Comparison of ENCODE assay signal across 18 cellular contexts in genomic region chr7:153887756-153888591, GRCh38.
A peak's percentile ranks its signal among the peaks of the same experiment; 100 is the strongest.
DNase-seq lines count a peak whose midpoint lies in the region; ATAC-seq and TF ChIP-seq lines count a peak whose summit lies in the region.
"Had no signal": no experiment of that assay in that cellular context is flagged by ENCODE, and none has a peak within 500 bp of the region (broad histone marks: within the 10 kb centered on the region; RNA-seq: fewer than 3 reads in every experiment).

No MANE protein-coding gene starts in this region.

- H3K9me2 ChIP-seq in Karpas-422 (replicated peaks; ENCODE audit: insufficient read depth, low read length), result no peaks in the 10 kb centered on the region

- H4K20me1 ChIP-seq in Karpas-422 (ENCODE audit: insufficient read depth, low read depth, low read length), result no peaks in the 10 kb centered on the region

- H3K9ac ChIP-seq in Karpas-422 (ENCODE audit: low read length), result no peak overlapping the region

- H2AFZ ChIP-seq in Karpas-422 (ENCODE audit: low read length), result no peak overlapping the region

- H3K9me3 Mint-ChIP-seq in endothelial cell (ENCODE audit: unreplicated experiment) (peaks cover 21% of the 10 kb centered on the region), nephron progenitor cell (peaks cover 86% of the 10 kb centered on the region)

- H3K4me2 ChIP-seq in Karpas-422 (ENCODE audit: low read depth, low read length, poor library complexity, severe bottlenecking), result no peak overlapping the region

- intact Hi-C loops in left ventricle myocardium inferior (cut with micrococcal nuclease) (no loop called here), Right ventricle myocardium superior (cut with DNase I) (no loop called here), uterus (cut with DNase I; ENCODE audit: low total_unique reads) (no loop called here)

- TF ChIP-seq POLR2A in uterus (IDR thresholded peaks at IDR 0.05), result no peak

- no peaks in the 10 kb centered on the region for H3K36me3 ChIP-seq in left ventricle myocardium inferior
- H3K36me3 ChIP-seq in uterus, result no peaks in the 10 kb centered on the region
- no peaks in the 10 kb centered on the region for H3K36me3 ChIP-seq in Karpas-422 (ENCODE audit: insufficient read depth, low read length)
- H3K36me3 ChIP-seq: breast epithelium, tibial artery had no signal

- ATAC-seq in Right ventricle myocardium superior (ENCODE audit: poor library complexity) (no peak), GM19023 (IDR thresholded peaks at IDR 0.05; ENCODE audit: unreplicated experiment) (no peak)

- H3K4me3 Mint-ChIP-seq in endothelial cell (ENCODE audit: unreplicated experiment), result peak overlapping the region; percentile 76
- peak overlapping the region; percentile 28 for H3K4me3 Mint-ChIP-seq in nephron progenitor cell
- H3K4me3 Mint-ChIP-seq: naive B cell; T-helper 1 cell treated with Interleukin-12 subunit alpha and Interleukin-12 subunit beta and Interleukin-4 antibody, amounts not matched to agents 30 μg/mL and 1 μg/mL, for 36 hours had no signal

- no peak for TF ChIP-seq CTCF in left ventricle myocardium inferior (IDR thresholded peaks at IDR 0.05; ENCODE audit: borderline replicate concordance)
- TF ChIP-seq CTCF in endothelial cell (IDR thresholded peaks at IDR 0.05; ENCODE audit: unreplicated experiment), result no peak
- no peak for TF ChIP-seq CTCF in nephron progenitor cell (IDR thresholded peaks at IDR 0.05)
- TF ChIP-seq CTCF in uterus (IDR thresholded peaks at IDR 0.05), result no peak

- H3K4me1 Mint-ChIP-seq in endothelial cell (ENCODE audit: unreplicated experiment), result peaks cover 2% of the 10 kb centered on the region
- H3K4me1 Mint-ChIP-seq in nephron progenitor cell, result no peaks in the 10 kb centered on the region

- H3K27me3 Mint-ChIP-seq in endothelial cell (ENCODE audit: unreplicated experiment), result peaks cover 11% of the 10 kb centered on the region
- peaks cover 45% of the 10 kb centered on the region for H3K27me3 Mint-ChIP-seq in nephron progenitor cell (ENCODE audit: low read depth, poor library complexity)

- H3K27ac Mint-ChIP-seq in endothelial cell (ENCODE audit: unreplicated experiment), result no peak overlapping the region
- H3K27ac Mint-ChIP-seq in nephron progenitor cell, result no peak overlapping the region
- H3K27ac Mint-ChIP-seq: naive B cell; T-helper 1 cell treated with Interleukin-12 subunit alpha and Interleukin-12 subunit beta and Interleukin-4 antibody, amounts not matched to agents 30 μg/mL and 1 μg/mL, for 36 hours had no signal

- no peaks in the 10 kb centered on the region for H3K79me2 ChIP-seq in Karpas-422 (ENCODE audit: low read length)

- H3K4me3 ChIP-seq in left ventricle myocardium inferior (peak overlapping the region; percentile 50), uterus (peak overlapping the region; percentile 30 to 42), Karpas-422 (ENCODE audit: low read length) (no peak overlapping the region)
- H3K4me3 ChIP-seq: tibial artery had no signal

- H3K36me3 Mint-ChIP-seq in endothelial cell (ENCODE audit: low read depth, unreplicated experiment), result peaks cover 11% of the 10 kb centered on the region
- H3K36me3 Mint-ChIP-seq in nephron progenitor cell (ENCODE audit: low read depth), result no peaks in the 10 kb centered on the region

- H3K4me1 ChIP-seq in left ventricle myocardium inferior (peaks cover 19% of the 10 kb centered on the region), uterus (peaks cover 0 to 3% of the 10 kb centered on the region in 2 donors), Karpas-422 (ENCODE audit: low read length) (no peaks in the 10 kb centered on the region)
- H3K4me1 ChIP-seq: breast epithelium had no signal

- H3K27me3 ChIP-seq in left ventricle myocardium inferior (ENCODE audit: low read depth), result peaks cover 74% of the 10 kb centered on the region
- no peaks in the 10 kb centered on the region for H3K27me3 ChIP-seq in uterus
- H3K27me3 ChIP-seq in Karpas-422 (ENCODE audit: low read length), result no peaks in the 10 kb centered on the region

- H3K27ac ChIP-seq in left ventricle myocardium inferior (replicated peaks) (no peak overlapping the region), uterus (peak overlapping the region; percentile 48 to 51), Karpas-422 (ENCODE audit: low read length) (no peak overlapping the region)
- H3K27ac ChIP-seq: breast epithelium, tibial artery had no signal

- DNase-seq in left ventricle myocardium inferior (no peak), Right ventricle myocardium superior (no peak), endothelial cell (ENCODE audit: low spot score) (peak; percentile 5), nephron progenitor cell (peak; percentile 16), uterus (no peak), NCI-H1694 (lab: John Stamatoyannopoulos, UW) (no peak), Karpas-422 (no peak)
- DNase-seq: activated CD8-positive, alpha-beta memory T cell treated with anti-CD3 and anti-CD28 coated beads, Interleukin-2, amount 50 U/mL, for 4 hours; activated naive CD4-positive, alpha-beta T cell treated with anti-CD3 and anti-CD28 coated beads, Interleukin-2, amount 50 U/mL, for 16 hours; GDM1; naive B cell; NCI-H2029; NCI-H774; stimulated activated CD4-positive, alpha-beta T cell treated with anti-CD3 and anti-CD28 coated beads, Interleukin-2, amount 100 ng/mL, for 24 hours; tibial artery had no signal

- H3K9me3 ChIP-seq in left ventricle myocardium inferior (replicated peaks) (no peaks in the 10 kb centered on the region), uterus (no peaks in the 10 kb centered on the region), Karpas-422 (ENCODE audit: low read length) (no peaks in the 10 kb centered on the region)
- H3K9me3 ChIP-seq: breast epithelium, tibial artery had no signal

Comparison
In these comparisons a context has a peak if more than half of its experiments do, and no peak if none do; other contexts are left out.
1. DNase-seq: peak in endothelial cell (single experiment) and nephron progenitor cell (single experiment); none in left ventricle myocardium inferior (single experiment), Right ventricle myocardium superior (single experiment), uterus (0 of 2), NCI-H1694 (single experiment) and Karpas-422 (single experiment).
2. H3K27ac ChIP-seq: peak in uterus (2 of 2); none in left ventricle myocardium inferior (single experiment) and Karpas-422 (single experiment).